Comparison of ENCODE assay signal across 8 cellular contexts in genomic region chr19:1438035-1438932, GRCh38. TPM values are rescaled to one million over a fixed set of nuclear protein-coding genes. Genes with fewer than 3 reads are reported as not detected.
DNase-seq lines count a peak whose midpoint lies in the region; ATAC-seq and TF ChIP-seq lines count a peak whose summit lies in the region.

Gene RPS15 (plus strand): TSS chr19:1438396. CDS start chr19:1438426, 30 bp downstream.

- H3K4me3 ChIP-seq in right atrium auricular region (peak within 1 kb of the TSS; percentile 76 to 80), uterus (peak within 1 kb of the TSS; percentile 79 to 83)

- H3K27ac ChIP-seq in angular gyrus (ENCODE audit: low read depth, low read length), result peak within 1 kb of the TSS; percentile 73
- H3K27ac ChIP-seq in right atrium auricular region, result peak within 1 kb of the TSS; percentile 81 to 91
- H3K27ac ChIP-seq in uterus, result peak within 1 kb of the TSS; percentile 80 to 83

- DNase-seq in GM13977 (ENCODE audit: low spot score) (peak; percentile 99), NCI-H187 treated with DMSO at 0.1 percent for 48 hours (lab: John Stamatoyannopoulos, UW) (peak; percentile 75), right atrium auricular region (ENCODE audit: low spot score) (peak; percentile 94), putamen (ENCODE audit: low spot score) (peak; percentile 93), uterus (peak; percentile 93 to 95)

- TF ChIP-seq POLR2A in uterus (IDR thresholded peaks at IDR 0.05), result peak; percentile 85 to 96

- H3K9me3 ChIP-seq in right atrium auricular region, result no peaks in the 10 kb centered on the region
- no peaks in the 10 kb centered on the region for H3K9me3 ChIP-seq in uterus

- no peaks in the 10 kb centered on the region for H3K27me3 ChIP-seq in right atrium auricular region
- no peaks in the 10 kb centered on the region for H3K27me3 ChIP-seq in uterus

- peak; percentile 99 for TF ChIP-seq CTCF in GM13977 (IDR thresholded peaks at IDR 0.05; ENCODE audit: extremely low read depth, insufficient read depth, missing control alignments)
- peak; percentile 75 to 99 for TF ChIP-seq CTCF in right atrium auricular region (IDR thresholded peaks at IDR 0.05)
- peak; percentile 96 to 99 (median 98) for TF ChIP-seq CTCF in uterus (IDR thresholded peaks at IDR 0.05)

- intact Hi-C loops in T-helper 2 cell treated with Interferon-gamma antibody and Interleukin-4, amounts not matched to agents 100 ng/mL and 5 ng/mL, for 36 hours (cut with micrococcal nuclease), result loop anchor here (2.0 kb wide), 5 partner anchors 31 to 159 kb away; partner anchors contain the start of genes ADAMTSL5, DAZAP1 and NDUFS7
- intact Hi-C loops in uterus (cut with DNase I; ENCODE audit: low total_unique reads), result no loop called here

- H3K36me3 ChIP-seq in right atrium auricular region (peaks cover 51% of the 10 kb centered on the region), uterus (no peaks in the 10 kb centered on the region)

- H3K4me1 ChIP-seq in right atrium auricular region (peaks cover 0 to 23% of the 10 kb centered on the region in 2 donors), uterus (peaks cover 0 to 14% of the 10 kb centered on the region in 2 donors)

- in situ Hi-C loops in GM13977 (cut with MboI; ENCODE audit: low pct_unique_long_range_greater_than_20kb, low sequenced_read_pairs, unreplicated experiment), result no loop called here

- peak; percentile 83 for ATAC-seq in HG02885 (IDR thresholded peaks at IDR 0.05; ENCODE audit: poor library complexity, unreplicated experiment)

RNA-seq across cellular contexts. Expression of gene RPS15, which starts in this region (rescaled TPM):
- 1,282 and 1,301 TPM in 2 replicates for total RNA-seq in T-helper 2 cell treated with Interferon-gamma antibody and Interleukin-4, amounts not matched to agents 100 ng/mL and 5 ng/mL, for 36 hours
- 1,000 to 10,000 TPM; 1,712 to 2,156 TPM for total RNA-seq in right atrium auricular region
- 1,000 to 10,000 TPM in 3 of 4 donors, 100 to 1,000 TPM in 1; 648 to 5,728 (median 1,854) TPM for total RNA-seq in uterus

Comparison
In these comparisons a context has a peak if more than half of its experiments do, and no peak if none do; other contexts are left out.
1. Peak in every context shown above with its lines: DNase-seq, ATAC-seq, H3K4me3 ChIP-seq and H3K27ac ChIP-seq.